Comparison of ENCODE assay signal across 1 cellular context in genomic region chr20:49987015-49987867, GRCh38.
TF ChIP-seq lines count a peak whose summit lies in the region.

No MANE protein-coding gene starts in this region.

TF ChIP-seq in HepG2, 621 proteins besides CTCF, POLR2A, EP300 and RAD21 (continued from another document):
- TF ChIP-seq ZBTB34 (CRISPR knock-in tag; IDR thresholded peaks at IDR 0.05) (no peak), MTF2 (CRISPR knock-in tag; IDR thresholded peaks at IDR 0.05; ENCODE audit: borderline replicate concordance) (no peak), FOSL2 (CRISPR knock-in tag; IDR thresholded peaks at IDR 0.05) (peak; percentile 64; the same call in 1 of the 2 replicates), RCOR2 (CRISPR knock-in tag; IDR thresholded peaks at IDR 0.05) (0 out of 2 replicates have a peak, but pooled peaks have one; percentile 23), CHD4 (IDR thresholded peaks at IDR 0.05; ENCODE audit: borderline replicate concordance, low read length) (peak; percentile 92; the same call in 1 of the 2 replicates), ZNF83 (CRISPR knock-in tag; IDR thresholded peaks at IDR 0.05; ENCODE audit: borderline replicate concordance) (no peak), ARNTL (CRISPR knock-in tag; IDR thresholded peaks at IDR 0.05) (no peak), ZNF768 (CRISPR knock-in tag; IDR thresholded peaks at IDR 0.05) (peak; percentile 91), ZNF691 (CRISPR knock-in tag; IDR thresholded peaks at IDR 0.05; ENCODE audit: borderline replicate concordance, low read depth) (no peak), ZNF740 (CRISPR knock-in tag; IDR thresholded peaks at IDR 0.05) (peak; percentile 93), MTA1 (CRISPR knock-in tag; IDR thresholded peaks at IDR 0.05; ENCODE audit: borderline replicate concordance) (0 out of 2 replicates have a peak, but pooled peaks have one; percentile 11), TBX3 (IDR thresholded peaks at IDR 0.05; ENCODE audit: borderline replicate concordance) (peak; percentile 57; the same call in 1 of the 2 replicates), KDM1A (CRISPR knock-in tag; IDR thresholded peaks at IDR 0.05) (peak; percentile 73; the same call in 1 of the 2 replicates), ZMYM3 (CRISPR knock-in tag; IDR thresholded peaks at IDR 0.05) (peak; percentile 94)
